In the genomic region with DNA sequence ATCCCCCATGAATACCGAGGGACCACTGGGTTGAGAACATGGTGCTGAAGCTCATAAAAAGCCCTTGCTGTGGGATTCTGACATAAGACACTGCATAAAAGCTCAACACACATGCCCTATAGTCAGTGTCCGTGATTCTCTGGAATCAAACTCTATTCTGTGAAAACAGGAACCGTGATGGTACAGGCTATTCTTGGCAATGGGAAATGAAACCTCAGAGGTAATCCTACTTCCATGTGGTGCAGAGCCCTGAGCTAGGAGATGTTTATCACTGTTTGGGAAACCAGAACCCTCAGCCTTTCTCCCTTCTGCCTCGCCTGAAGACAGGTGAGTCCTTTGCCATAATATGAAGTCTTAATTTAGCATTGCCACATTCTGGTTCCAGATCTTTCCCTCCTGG, we compare ENCODE assay signal across 15 cellular contexts.
DNase-seq lines count a peak whose midpoint lies in the region; ATAC-seq lines count a peak whose summit lies in the region.
"Had no signal": no experiment of that assay in that cellular context is flagged by ENCODE, and none has a peak within 500 bp of the region (broad histone marks: within the 10 kb centered on the region; RNA-seq: fewer than 3 reads in every experiment).

No MANE protein-coding gene starts in this region.

- intact Hi-C loops in naive thymus-derived CD4-positive, alpha-beta T cell (cut with micrococcal nuclease) = loop anchor here in 1 of 2 donors (2.0 to 5.0 kb wide), 2 partner anchors 36 to 44 kb away; no protein-coding TSS in a partner anchor

- peaks cover 0 to 4% (median 0%) of the 10 kb centered on the region in 5 donors for H3K27me3 Mint-ChIP-seq in naive thymus-derived CD4-positive, alpha-beta T cell
- no peaks in the 10 kb centered on the region for H3K27me3 Mint-ChIP-seq in stimulated activated naive CD8-positive, alpha-beta T cell treated with anti-CD3 and anti-CD28 coated beads, Interleukin-15, amount 100 ng/mL, for 72 hours
- H3K27me3 Mint-ChIP-seq: activated CD4-positive, alpha-beta memory T cell treated with anti-CD3 and anti-CD28 coated beads for 36 hours had no signal

- no peak overlapping the region for H2AFZ ChIP-seq in neuronal stem cell (ENCODE audit: low read length)

- H3K4me1 ChIP-seq in naive thymus-derived CD4-positive, alpha-beta T cell (ENCODE audit: control insufficient read depth in 2 of 2, insufficient read depth in 2 of 2, low read length in 2 of 2) = peaks cover 0 to 14% of the 10 kb centered on the region in 2 donors
- H3K4me1 ChIP-seq in neuronal stem cell (ENCODE audit: control insufficient read depth in 2 of 2, insufficient read depth in 1 of 2, low read depth in 1 of 2, low read length in 2 of 2) = no peaks in the 10 kb centered on the region
- H3K4me1 ChIP-seq: tibial artery had no signal

- no peak overlapping the region for H2BK12ac ChIP-seq in neuronal stem cell (ENCODE audit: low read length)

- H3K27me3 ChIP-seq in naive thymus-derived CD4-positive, alpha-beta T cell (ENCODE audit: control insufficient read depth in 2 of 2, insufficient read depth in 2 of 2, low read length in 2 of 2) = no peaks in the 10 kb centered on the region
- H3K27me3 ChIP-seq in neuronal stem cell (ENCODE audit: control insufficient read depth in 3 of 3, insufficient read depth in 3 of 3, low read depth in 1 of 3, low read length in 3 of 3) = no peaks in the 10 kb centered on the region
- H3K27me3 ChIP-seq: tibial artery had no signal

- no peak overlapping the region for H4K91ac ChIP-seq in neuronal stem cell (ENCODE audit: low read depth, low read length, poor library complexity)

- no peak overlapping the region for H3K4me2 ChIP-seq in neuronal stem cell (ENCODE audit: insufficient read depth, low read length, poor library complexity, severe bottlenecking)

- no peak overlapping the region for H3K27ac Mint-ChIP-seq in naive thymus-derived CD4-positive, alpha-beta T cell
- no peak overlapping the region for H3K27ac Mint-ChIP-seq in stimulated activated naive CD8-positive, alpha-beta T cell treated with anti-CD3 and anti-CD28 coated beads, Interleukin-15, amount 100 ng/mL, for 72 hours
- H3K27ac Mint-ChIP-seq: activated CD4-positive, alpha-beta memory T cell treated with anti-CD3 and anti-CD28 coated beads for 36 hours; activated naive CD4-positive, alpha-beta T cell treated with anti-CD3 and anti-CD28 coated beads, Interleukin-2, amount 50 U/mL, for 72 hours had no signal

- no peaks in the 10 kb centered on the region for H3K9me3 Mint-ChIP-seq in naive thymus-derived CD4-positive, alpha-beta T cell
- H3K9me3 Mint-ChIP-seq in stimulated activated naive CD8-positive, alpha-beta T cell treated with anti-CD3 and anti-CD28 coated beads, Interleukin-15, amount 100 ng/mL, for 72 hours = no peaks in the 10 kb centered on the region
- H3K9me3 Mint-ChIP-seq: activated CD4-positive, alpha-beta memory T cell treated with anti-CD3 and anti-CD28 coated beads for 36 hours; activated naive CD4-positive, alpha-beta T cell treated with anti-CD3 and anti-CD28 coated beads, Interleukin-2, amount 50 U/mL, for 72 hours; activated T-cell treated with anti-CD3 and anti-CD28 coated beads, Interleukin-2, amount 50 U/mL, for 4 hours had no signal

- no peaks in the 10 kb centered on the region for H3K36me3 ChIP-seq in naive thymus-derived CD4-positive, alpha-beta T cell (ENCODE audit: control insufficient read depth in 2 of 3, insufficient read depth in 3 of 3, low read length in 3 of 3)
- H3K36me3 ChIP-seq in neuronal stem cell (replicated peaks in 1 of 2; ENCODE audit: control insufficient read depth in 2 of 2, insufficient read depth in 2 of 2, low read length in 2 of 2) = no peaks in the 10 kb centered on the region
- H3K36me3 ChIP-seq: tibial artery had no signal

- peak; percentile 56 for ATAC-seq in HG03095 (IDR thresholded peaks at IDR 0.05; ENCODE audit: unreplicated experiment)
- ATAC-seq in naive thymus-derived CD4-positive, alpha-beta T cell = peak; percentile 63
- no peak for ATAC-seq in HG02763 (IDR thresholded peaks at IDR 0.05; ENCODE audit: unreplicated experiment)
- ATAC-seq in stimulated activated naive CD8-positive, alpha-beta T cell treated with anti-CD3 and anti-CD28 coated beads, Interleukin-15, amount 100 ng/mL, for 72 hours = no peak
- ATAC-seq: activated T-cell treated with anti-CD3 and anti-CD28 coated beads, Interleukin-2, amount 50 U/mL, for 4 hours had no signal

- DNase-seq in GDM1 (lab: John Stamatoyannopoulos, UW) (peak; percentile 22), RPMI8226 (peak; percentile 81), neuronal stem cell (ENCODE audit: low spot score) (no peak)
- DNase-seq in naive thymus-derived CD4-positive, alpha-beta T cell = no peak
- DNase-seq in activated CD8-positive, alpha-beta memory T cell treated with anti-CD3 and anti-CD28 coated beads, Interleukin-2, amount 50 U/mL, for 4 hours = no peak
- no peak for DNase-seq in stimulated activated naive CD8-positive, alpha-beta T cell treated with anti-CD3 and anti-CD28 coated beads, Interleukin-15, amount 100 ng/mL, for 72 hours
- DNase-seq: activated CD4-positive, alpha-beta memory T cell treated with anti-CD3 and anti-CD28 coated beads for 36 hours; activated T-cell treated with anti-CD3 and anti-CD28 coated beads, Interleukin-2, amount 50 U/mL, for 4 hours; NCI-H187 treated with DMSO at 0.1 percent for 48 hours; SW 1271; tibial artery had no signal

- peaks cover 0 to 2% (median 0%) of the 10 kb centered on the region in 5 donors for H3K36me3 Mint-ChIP-seq in naive thymus-derived CD4-positive, alpha-beta T cell
- H3K36me3 Mint-ChIP-seq: activated CD4-positive, alpha-beta memory T cell treated with anti-CD3 and anti-CD28 coated beads for 36 hours; activated naive CD4-positive, alpha-beta T cell treated with anti-CD3 and anti-CD28 coated beads, Interleukin-2, amount 50 U/mL, for 72 hours had no signal

- no CpG with 5 or more reads among the region's 4 CpGs for WGBS in neuronal stem cell (ENCODE audit: extremely low coverage in 2 of 2, insufficient read length in 2 of 2, insufficient replicate concordance in 1 of 2), 2 donors

- H2BK15ac ChIP-seq in neuronal stem cell (ENCODE audit: low read length) = no peak overlapping the region

- no peak overlapping the region for H3K4ac ChIP-seq in neuronal stem cell (ENCODE audit: low read length)

- H3K27ac ChIP-seq in naive thymus-derived CD4-positive, alpha-beta T cell (ENCODE audit: low read depth, low read length) = no peak overlapping the region
- no peak overlapping the region for H3K27ac ChIP-seq in neuronal stem cell (replicated peaks; ENCODE audit: low read length)
- H3K27ac ChIP-seq: coronary artery, tibial artery had no signal

- H4K8ac ChIP-seq in neuronal stem cell (ENCODE audit: low read depth, low read length) = no peak overlapping the region

- H3K4me3 Mint-ChIP-seq in naive thymus-derived CD4-positive, alpha-beta T cell = no peak overlapping the region
- H3K4me3 Mint-ChIP-seq in stimulated activated naive CD8-positive, alpha-beta T cell treated with anti-CD3 and anti-CD28 coated beads, Interleukin-15, amount 100 ng/mL, for 72 hours = no peak overlapping the region
- H3K4me3 Mint-ChIP-seq: activated CD4-positive, alpha-beta memory T cell treated with anti-CD3 and anti-CD28 coated beads for 36 hours; activated T-cell treated with anti-CD3 and anti-CD28 coated beads, Interleukin-2, amount 50 U/mL, for 4 hours had no signal

- CTCF ChIA-PET in naive thymus-derived CD4-positive, alpha-beta T cell (lab: Charles Lee) = interaction anchor here (0.8 to 2.3 kb wide), 2 partner anchors 115 to 142 kb away, joined by 5 to 14 read pairs; no protein-coding TSS in a partner anchor

- H3K23ac ChIP-seq in neuronal stem cell (ENCODE audit: low read depth, low read length, poor library complexity) = no peak overlapping the region

- H2AK5ac ChIP-seq in neuronal stem cell (ENCODE audit: low read depth, low read length) = no peak overlapping the region

- H3K4me1 Mint-ChIP-seq in naive thymus-derived CD4-positive, alpha-beta T cell = peaks cover 11 to 34% (median 34%) of the 10 kb centered on the region in 7 donors
- H3K4me1 Mint-ChIP-seq in stimulated activated naive CD8-positive, alpha-beta T cell treated with anti-CD3 and anti-CD28 coated beads, Interleukin-15, amount 100 ng/mL, for 72 hours = peaks cover 25% of the 10 kb centered on the region

- H3K79me1 ChIP-seq in neuronal stem cell (ENCODE audit: low read depth, low read length) = no peaks in the 10 kb centered on the region

- H2BK5ac ChIP-seq in neuronal stem cell (ENCODE audit: low read length) = no peak overlapping the region

- H3K9me3 ChIP-seq in naive thymus-derived CD4-positive, alpha-beta T cell (ENCODE audit: control insufficient read depth in 2 of 3, low read length in 3 of 3) = no peaks in the 10 kb centered on the region
- no peaks in the 10 kb centered on the region for H3K9me3 ChIP-seq in neuronal stem cell (replicated peaks in 1 of 2; ENCODE audit: control insufficient read depth in 2 of 2, insufficient read depth in 1 of 2, low read depth in 1 of 2, low read length in 2 of 2)
- H3K9me3 ChIP-seq: tibial artery had no signal

- POLR2A ChIA-PET in naive thymus-derived CD4-positive, alpha-beta T cell (lab: Charles Lee) = interaction anchor here (0.6 to 1.0 kb wide), 3 partner anchors 26 to 114 kb away, joined by 3 read pairs; no protein-coding TSS in a partner anchor

- no peak overlapping the region for H3K14ac ChIP-seq in neuronal stem cell (ENCODE audit: low read length)

- H3K9ac ChIP-seq in neuronal stem cell (ENCODE audit: low read depth, low read length, poor library complexity) = no peak overlapping the region

- H3K4me3 ChIP-seq in naive thymus-derived CD4-positive, alpha-beta T cell (ENCODE audit: low read length) = no peak overlapping the region
- H3K4me3 ChIP-seq in neuronal stem cell (ENCODE audit: low read length in 2 of 2) = no peak overlapping the region
- H3K4me3 ChIP-seq: coronary artery, tibial artery had no signal

- H3K18ac ChIP-seq in neuronal stem cell (ENCODE audit: low read length) = no peak overlapping the region

- no peak overlapping the region for H2BK120ac ChIP-seq in neuronal stem cell (ENCODE audit: low read depth, low read length)

Comparison
In these comparisons a context has a peak if more than half of its experiments do, and no peak if none do; other contexts are left out.
1. DNase-seq: peak in GDM1 (single experiment) and RPMI8226 (single experiment); none in naive thymus-derived CD4-positive, alpha-beta T cell (0 of 9), neuronal stem cell (single experiment), activated CD8-positive, alpha-beta memory T cell treated with anti-CD3 and anti-CD28 coated beads, Interleukin-2, amount 50 U/mL, for 4 hours (single experiment) and stimulated activated naive CD8-positive, alpha-beta T cell treated with anti-CD3 and anti-CD28 coated beads, Interleukin-15, amount 100 ng/mL, for 72 hours (0 of 2).
2. ATAC-seq: peak in HG03095 (single experiment) and naive thymus-derived CD4-positive, alpha-beta T cell (single experiment); none in HG02763 (single experiment) and stimulated activated naive CD8-positive, alpha-beta T cell treated with anti-CD3 and anti-CD28 coated beads, Interleukin-15, amount 100 ng/mL, for 72 hours (single experiment).